Comparison of ENCODE assay signal across 14 cellular contexts in genomic region chr2:132374551-132374950, GRCh38.
DNase-seq lines count a peak whose midpoint lies in the region; ATAC-seq and TF ChIP-seq lines count a peak whose summit lies in the region.
"Had no signal": no experiment of that assay in that cellular context is flagged by ENCODE, and none has a peak within 500 bp of the region (broad histone marks: within the 10 kb centered on the region; RNA-seq: fewer than 3 reads in every experiment).

No MANE protein-coding gene starts in this region.

- H3K36me3 ChIP-seq in ACC112 (ENCODE audit: insufficient read depth, low read length), result no peaks in the 10 kb centered on the region
- H3K36me3 ChIP-seq: thyroid gland had no signal

- no peak for TF ChIP-seq CTCF in astrocyte of the spinal cord (IDR thresholded peaks at IDR 0.05; ENCODE audit: low read depth, low read length)

- peak overlapping the region; percentile 78 for H3K27ac ChIP-seq in ACC112 (ENCODE audit: low read depth, low read length)
- H3K27ac ChIP-seq: thyroid gland had no signal

- no peak for ATAC-seq in GM19035 (IDR thresholded peaks at IDR 0.05; ENCODE audit: unreplicated experiment)
- ATAC-seq: GM12878, WTC11 had no signal

- H3K79me2 ChIP-seq in ACC112 (ENCODE audit: control insufficient read depth, insufficient read depth, low read length, unreplicated experiment), result no peaks in the 10 kb centered on the region

- DNase-seq in HS-27A (ENCODE audit: low read depth) (peak; percentile 33), astrocyte of the spinal cord (ENCODE audit: low read depth, low spot score) (peak; percentile 16), kidney tubule cell (ENCODE audit: low spot score) (peak; percentile 58), NCI-H526 (lab: John Stamatoyannopoulos, UW) (no peak), superior temporal gyrus (ENCODE audit: extremely low spot score) (no peak)
- DNase-seq in activated naive CD4-positive, alpha-beta T cell treated with Interleukin-2 at 50 U/mL for 16 hours, result no peak
- DNase-seq: activated naive CD4-positive, alpha-beta T cell treated with anti-CD3 and anti-CD28 coated beads, Interleukin-2, amount 10 ng/mL, durations not matched to agents 7 days and 5 days; central memory CD4-positive, alpha-beta T cell; DMS53 had no signal

- H3K4me3 ChIP-seq in ACC112 (ENCODE audit: low read depth, low read length), result peak overlapping the region; percentile 15; the same call in 1 of the 2 replicates
- H3K4me3 ChIP-seq in astrocyte of the spinal cord (ENCODE audit: low read depth, low read length), result no peak overlapping the region
- H3K4me3 ChIP-seq: GM12878, thyroid gland had no signal

- H2AFZ ChIP-seq in ACC112 (ENCODE audit: low read length, unreplicated experiment), result no peak overlapping the region

- H3K27me3 ChIP-seq in ACC112 (ENCODE audit: insufficient read depth, low read length), result no peaks in the 10 kb centered on the region; the same call in 1 of the 2 replicates
- H3K27me3 ChIP-seq: thyroid gland had no signal

- in situ Hi-C loops in astrocyte of the spinal cord (cut with HindIII; ENCODE audit: low sequenced_read_pairs), result no loop called here

- no peaks in the 10 kb centered on the region for H3K4me1 ChIP-seq in ACC112 (ENCODE audit: control insufficient read depth, insufficient read depth, low read length, unreplicated experiment)

Comparison
In these comparisons a context has a peak if more than half of its experiments do, and no peak if none do; other contexts are left out.
1. DNase-seq: peak in HS-27A (single experiment), astrocyte of the spinal cord (single experiment) and kidney tubule cell (single experiment); none in activated naive CD4-positive, alpha-beta T cell treated with Interleukin-2 at 50 U/mL for 16 hours (single experiment), NCI-H526 (0 of 2) and superior temporal gyrus (single experiment).